8 cellular contexts compared by ENCODE assay signal in the genomic region with DNA sequence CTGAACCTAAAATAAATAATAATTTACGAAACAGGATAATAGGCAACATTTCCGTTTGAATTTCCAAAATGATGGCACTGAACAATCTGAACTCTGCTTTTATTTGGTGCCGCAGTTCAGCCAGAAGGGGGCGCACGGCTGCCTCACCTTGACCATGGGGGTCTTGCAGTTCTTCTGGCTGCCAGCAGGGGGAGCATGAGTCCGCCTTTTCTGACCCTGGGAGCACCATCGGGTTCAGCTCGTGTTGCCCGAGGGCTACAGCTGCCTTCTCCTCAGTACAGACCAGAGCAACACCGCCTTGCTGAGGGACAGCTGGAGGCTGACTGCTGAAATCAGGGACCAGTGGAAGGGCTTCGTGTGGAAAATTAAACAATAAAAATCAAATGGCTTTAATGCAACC.
DNase-seq lines count a peak whose midpoint lies in the region; ATAC-seq and TF ChIP-seq lines count a peak whose summit lies in the region.
"Not testable (repeated sequence)": the region's sequence is repeated elsewhere in the genome, so short reads cannot be mapped to it uniquely, and the experiment has no call there.

No MANE protein-coding gene starts in this region.

- not testable (repeated sequence) for H3K27me3 Mint-ChIP-seq in CD4-positive, alpha-beta T cell; activated CD8-positive, alpha-beta T cell treated with anti-CD3 and anti-CD28 coated beads, Interleukin-2, amount 10 ng/mL, durations not matched to agents 7 days and 5 days (ENCODE audit: low read depth); memory B cell

- not testable (repeated sequence) for H3K27ac Mint-ChIP-seq in CD4-positive, alpha-beta T cell; activated CD8-positive, alpha-beta T cell treated with anti-CD3 and anti-CD28 coated beads, Interleukin-2, amount 10 ng/mL, durations not matched to agents 7 days and 5 days; memory B cell

- not testable (repeated sequence) for H3K9me3 ChIP-seq in CD4-positive, alpha-beta T cell (ENCODE audit: control insufficient read depth, low read length)

- H3K4me1 Mint-ChIP-seq in CD4-positive, alpha-beta T cell (ENCODE audit: low read depth); activated CD8-positive, alpha-beta T cell treated with anti-CD3 and anti-CD28 coated beads, Interleukin-2, amount 10 ng/mL, durations not matched to agents 7 days and 5 days (ENCODE audit: low read depth); memory B cell: not testable (repeated sequence)

- not testable (repeated sequence) for TF ChIP-seq CTCF in CD4-positive, alpha-beta T cell (IDR thresholded peaks at IDR 0.05)

- not testable (repeated sequence) for H3K27me3 ChIP-seq in CD4-positive, alpha-beta T cell (ENCODE audit: control insufficient read depth, insufficient read depth, low read length)

- not testable (repeated sequence) for H3K36me3 Mint-ChIP-seq in CD4-positive, alpha-beta T cell (ENCODE audit: low read depth); activated CD8-positive, alpha-beta T cell treated with anti-CD3 and anti-CD28 coated beads, Interleukin-2, amount 10 ng/mL, durations not matched to agents 7 days and 5 days (ENCODE audit: low read depth); memory B cell

- H3K9me3 Mint-ChIP-seq in CD4-positive, alpha-beta T cell; activated CD8-positive, alpha-beta T cell treated with anti-CD3 and anti-CD28 coated beads, Interleukin-2, amount 10 ng/mL, durations not matched to agents 7 days and 5 days (ENCODE audit: insufficient read depth); memory B cell: not testable (repeated sequence)

- intact Hi-C loops in CD4-positive, alpha-beta T cell (cut with DNase I, micrococcal nuclease): not testable (repeated sequence)

- CTCF ChIA-PET in CD4-positive, alpha-beta T cell (lab: Charles Lee); activated CD8-positive, alpha-beta T cell treated with anti-CD3 and anti-CD28 coated beads, Interleukin-2, amount 10 ng/mL, durations not matched to agents 7 days and 5 days (lab: Charles Lee): not testable (repeated sequence)

- not testable (repeated sequence) for DNase-seq in CD4-positive, alpha-beta T cell; activated CD8-positive, alpha-beta T cell treated with anti-CD3 and anti-CD28 coated beads, Interleukin-2, amount 10 ng/mL, durations not matched to agents 7 days and 5 days; memory B cell (ENCODE audit: low spot score in 2 of 2)

- H3K27ac ChIP-seq in CD4-positive, alpha-beta T cell (ENCODE audit: low read depth, low read length): not testable (repeated sequence)

- POLR2A ChIA-PET in CD4-positive, alpha-beta T cell (lab: Charles Lee); activated CD8-positive, alpha-beta T cell treated with anti-CD3 and anti-CD28 coated beads, Interleukin-2, amount 10 ng/mL, durations not matched to agents 7 days and 5 days (lab: Charles Lee): not testable (repeated sequence)

- ATAC-seq in CD4-positive, alpha-beta T cell (ENCODE audit: poor library complexity): peak; percentile 56
- ATAC-seq in GM19043 (IDR thresholded peaks at IDR 0.05; ENCODE audit: low read depth, unreplicated experiment) (peak; percentile 90), GM21447 (IDR thresholded peaks at IDR 0.05; ENCODE audit: unreplicated experiment) (peak; percentile 87), HG02678 (IDR thresholded peaks at IDR 0.05; ENCODE audit: unreplicated experiment) (peak; percentile 91), HG03103 (IDR thresholded peaks at IDR 0.05; ENCODE audit: low read depth, unreplicated experiment) (peak; percentile 96), HG03469 (IDR thresholded peaks at IDR 0.05; ENCODE audit: unreplicated experiment) (peak; percentile 67), memory B cell (ENCODE audit: low read depth) (peak; percentile 29)
- peak; percentile 65 for ATAC-seq in activated CD8-positive, alpha-beta T cell treated with anti-CD3 and anti-CD28 coated beads, Interleukin-2, amount 10 ng/mL, durations not matched to agents 7 days and 5 days

- H3K4me3 Mint-ChIP-seq in CD4-positive, alpha-beta T cell; activated CD8-positive, alpha-beta T cell treated with anti-CD3 and anti-CD28 coated beads, Interleukin-2, amount 10 ng/mL, durations not matched to agents 7 days and 5 days; memory B cell: not testable (repeated sequence)

Comparison
In these comparisons a context has a peak if more than half of its experiments do, and no peak if none do; other contexts are left out.
1. ATAC-seq: peak in every context shown above with its lines; median percentile 96 in HG03103; 91 in HG02678; 90 in GM19043; 87 in GM21447; 67 in HG03469; 65 in activated CD8-positive, alpha-beta T cell treated with anti-CD3 and anti-CD28 coated beads, Interleukin-2, amount 10 ng/mL, durations not matched to agents 7 days and 5 days; 56 in CD4-positive, alpha-beta T cell; 29 in memory B cell.